1 cellular context compared by ENCODE assay signal in the genomic region with DNA sequence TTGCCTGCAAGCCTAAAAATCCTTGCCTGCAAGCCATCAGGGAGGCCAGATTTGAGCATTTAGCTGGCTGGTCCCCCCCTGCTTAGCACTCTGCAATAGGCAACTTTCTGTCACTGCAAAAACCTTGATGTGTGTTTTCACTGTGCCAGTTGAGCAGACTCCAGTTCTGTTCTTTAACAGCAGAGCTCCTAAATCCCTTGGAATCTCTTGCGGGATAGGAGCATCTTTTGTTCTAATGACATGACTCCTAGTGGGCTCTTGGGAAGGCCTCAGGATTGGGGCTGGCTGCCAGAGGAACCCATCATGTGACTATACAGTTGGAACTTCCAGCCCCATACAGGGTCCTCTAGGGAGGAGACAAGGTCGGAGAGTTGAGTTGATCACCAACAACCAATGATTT.
TF ChIP-seq lines count a peak whose summit lies in the region.

No MANE protein-coding gene starts in this region.

TF ChIP-seq in HepG2, 621 proteins besides CTCF, POLR2A, EP300 and RAD21 (continued from another document):
- TF ChIP-seq AKAP8 (CRISPR knock-in tag; IDR thresholded peaks at IDR 0.05) (no peak), TCF7 (IDR thresholded peaks at IDR 0.05; ENCODE audit: low read depth) (no peak), JDP2 (CRISPR knock-in tag; IDR thresholded peaks at IDR 0.05; ENCODE audit: borderline replicate concordance) (no peak), SALL2 (CRISPR knock-in tag; IDR thresholded peaks at IDR 0.05) (no peak), ZNF292 (CRISPR knock-in tag; IDR thresholded peaks at IDR 0.05; ENCODE audit: borderline replicate concordance, low read depth) (no peak), ISX (CRISPR knock-in tag; conservative IDR thresholded peaks at IDR 0.05) (no peak), HES4 (CRISPR knock-in tag; IDR thresholded peaks at IDR 0.05; ENCODE audit: borderline replicate concordance) (no peak), ZNF883 (CRISPR knock-in tag; IDR thresholded peaks at IDR 0.05; ENCODE audit: not compliant biosample characterization) (no peak), ZNF263 (CRISPR knock-in tag; IDR thresholded peaks at IDR 0.05) (no peak), IKZF1 (IDR thresholded peaks at IDR 0.05) (no peak), ZNF777 (CRISPR knock-in tag; IDR thresholded peaks at IDR 0.05) (no peak)
- TF ChIP-seq, protein P1, sequence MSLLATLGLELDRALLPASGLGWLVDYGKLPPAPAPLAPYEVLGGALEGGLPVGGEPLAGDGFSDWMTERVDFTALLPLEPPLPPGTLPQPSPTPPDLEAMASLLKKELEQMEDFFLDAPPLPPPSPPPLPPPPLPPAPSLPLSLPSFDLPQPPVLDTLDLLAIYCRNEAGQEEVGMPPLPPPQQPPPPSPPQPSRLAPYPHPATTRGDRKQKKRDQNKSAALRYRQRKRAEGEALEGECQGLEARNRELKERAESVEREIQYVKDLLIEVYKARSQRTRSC (CRISPR knock-in tag; IDR thresholded peaks at IDR 0.05; ENCODE audit: low read depth): no peak
